Comparison of ENCODE assay signal across 8 cellular contexts in genomic region chr19:1875646-1876493, GRCh38. TPM values are rescaled to one million over a fixed set of nuclear protein-coding genes. Genes with fewer than 3 reads are reported as not detected.
DNase-seq lines count a peak whose midpoint lies in the region; ATAC-seq lines count a peak whose summit lies in the region.

No MANE protein-coding gene starts in this region.

- peak overlapping the region; percentile 91 to 98 (median 97) for H3K4me3 Mint-ChIP-seq in IgD-negative memory B cell
- peak overlapping the region; percentile 94 for H3K4me3 Mint-ChIP-seq in activated T-cell treated with anti-CD3 and anti-CD28 coated beads, Interleukin-2, amount 50 U/mL, for 4 hours

- no peaks in the 10 kb centered on the region for H3K27me3 ChIP-seq in muscle layer of duodenum (ENCODE audit: low read depth, low read length)

- no peaks in the 10 kb centered on the region for H3K9me3 Mint-ChIP-seq in IgD-negative memory B cell
- no peaks in the 10 kb centered on the region for H3K9me3 Mint-ChIP-seq in activated T-cell treated with anti-CD3 and anti-CD28 coated beads, Interleukin-2, amount 50 U/mL, for 4 hours

- peaks cover 0 to 11% of the 10 kb centered on the region in 2 donors for H3K36me3 ChIP-seq in muscle layer of duodenum (ENCODE audit: control insufficient read depth in 1 of 2, insufficient read depth in 2 of 2, low read length in 2 of 2)

- H3K27me3 Mint-ChIP-seq in IgD-negative memory B cell, result no peaks in the 10 kb centered on the region
- H3K27me3 Mint-ChIP-seq in activated T-cell treated with anti-CD3 and anti-CD28 coated beads, Interleukin-2, amount 50 U/mL, for 4 hours (ENCODE audit: low read depth), result no peaks in the 10 kb centered on the region

- peaks cover 1% of the 10 kb centered on the region for H3K36me3 Mint-ChIP-seq in IgD-negative memory B cell
- H3K36me3 Mint-ChIP-seq in activated T-cell treated with anti-CD3 and anti-CD28 coated beads, Interleukin-2, amount 50 U/mL, for 4 hours (ENCODE audit: insufficient read depth), result peaks cover 8% of the 10 kb centered on the region

- H3K9me3 ChIP-seq in muscle layer of duodenum (ENCODE audit: control insufficient read depth in 1 of 2, low read length in 2 of 2), result no peaks in the 10 kb centered on the region

- H3K4me1 Mint-ChIP-seq in IgD-negative memory B cell, result peaks cover 15 to 18% (median 16%) of the 10 kb centered on the region in 3 donors
- peaks cover 30% of the 10 kb centered on the region for H3K4me1 Mint-ChIP-seq in activated T-cell treated with anti-CD3 and anti-CD28 coated beads, Interleukin-2, amount 50 U/mL, for 4 hours (ENCODE audit: low read depth)

- ATAC-seq in GM21526 (IDR thresholded peaks at IDR 0.05; ENCODE audit: low FRiP score, unreplicated experiment) (peak; percentile 81), esophagus mucosa (peak; percentile 92)
- peak; percentile 97 for ATAC-seq in activated T-cell treated with anti-CD3 and anti-CD28 coated beads, Interleukin-2, amount 50 U/mL, for 4 hours

- peaks cover 6 to 40% of the 10 kb centered on the region in 2 donors for H3K4me1 ChIP-seq in muscle layer of duodenum (ENCODE audit: control insufficient read depth in 1 of 2, insufficient read depth in 2 of 2, low read length in 2 of 2)

- DNase-seq in DMS 273 (lab: John Stamatoyannopoulos, UW; ENCODE audit: unreplicated experiment), result peak; percentile 96
- peak; percentile 93 for DNase-seq in OCI-M1 (lab: John Stamatoyannopoulos, UW)
- DNase-seq in activated T-cell treated with anti-CD3 and anti-CD28 coated beads, Interleukin-2, amount 50 U/mL, for 4 hours, result peak; percentile 75
- peak; percentile 68 to 86 for DNase-seq in stimulated activated CD8-positive, alpha-beta memory T cell treated with anti-CD3 and anti-CD28 coated beads, Interleukin-7, amount 100 ng/mL, for 4 hours (ENCODE audit: low read depth in 2 of 2)

- peak overlapping the region; percentile 76 to 95 for H3K4me3 ChIP-seq in muscle layer of duodenum (ENCODE audit: low read depth in 1 of 2, low read length in 2 of 2)

- peak overlapping the region; percentile 81 to 96 (median 92) for H3K27ac Mint-ChIP-seq in IgD-negative memory B cell

- peak overlapping the region; percentile 63 for H3K27ac ChIP-seq in muscle layer of duodenum (ENCODE audit: low read length)

RNA-seq across cellular contexts. Expression of gene ABHD17A, which starts 9.4 kb away (rescaled TPM):
- polyA plus RNA-seq in IgD-negative memory B cell, result 107 TPM
- total RNA-seq in activated T-cell treated with anti-CD3 and anti-CD28 coated beads, Interleukin-2, amount 50 U/mL, for 4 hours, result 100 to 1,000 TPM; 109 to 135 (median 117) TPM
- total RNA-seq in esophagus mucosa, result 50.9 TPM

RNA-seq across cellular contexts. Expression of gene KLF16, which starts 12.5 kb away (rescaled TPM):
- 1.8 TPM for polyA plus RNA-seq in IgD-negative memory B cell
- total RNA-seq in activated T-cell treated with anti-CD3 and anti-CD28 coated beads, Interleukin-2, amount 50 U/mL, for 4 hours, result 10 to 100 TPM; 64.0 to 71.0 (median 69.1) TPM
- 23.4 TPM for total RNA-seq in esophagus mucosa

RNA-seq across cellular contexts. Expression of gene REXO1, which starts 27.6 kb away (rescaled TPM):
- polyA plus RNA-seq in IgD-negative memory B cell, result 13.7 TPM
- 10 to 100 TPM; 91.5 to 95.0 (median 94.4) TPM for total RNA-seq in activated T-cell treated with anti-CD3 and anti-CD28 coated beads, Interleukin-2, amount 50 U/mL, for 4 hours
- 16.9 TPM for total RNA-seq in esophagus mucosa

RNA-seq across cellular contexts. Expression of gene ADAT3, which starts 29.3 kb away (rescaled TPM):
- polyA plus RNA-seq in IgD-negative memory B cell, result 7.4 TPM
- total RNA-seq in activated T-cell treated with anti-CD3 and anti-CD28 coated beads, Interleukin-2, amount 50 U/mL, for 4 hours, result 1 to 10 TPM; 7.3 to 7.8 (median 7.7) TPM
- total RNA-seq in esophagus mucosa, result 5.5 TPM

RNA-seq across cellular contexts. Expression of gene SCAMP4, which starts 29.3 kb away (rescaled TPM):
- polyA plus RNA-seq in IgD-negative memory B cell, result 43.1 TPM
- 10 to 100 TPM; 37.2 to 40.3 (median 39.4) TPM for total RNA-seq in activated T-cell treated with anti-CD3 and anti-CD28 coated beads, Interleukin-2, amount 50 U/mL, for 4 hours
- 45.6 TPM for total RNA-seq in esophagus mucosa

Comparison
In these comparisons a context has a peak if more than half of its experiments do, and no peak if none do; other contexts are left out.
1. Peak in every context shown above with its lines: DNase-seq, ATAC-seq, H3K4me3 ChIP-seq and H3K27ac ChIP-seq.